In genomic region chr22:20533095-20533878, GRCh38 we compare ENCODE assay signal across 10 cellular contexts. TPM values are rescaled to one million over a fixed set of nuclear protein-coding genes. Genes with fewer than 3 reads are reported as not detected.
DNase-seq lines count a peak whose midpoint lies in the region; ATAC-seq and TF ChIP-seq lines count a peak whose summit lies in the region.
"Had no signal": no experiment of that assay in that cellular context is flagged by ENCODE, and none has a peak within 500 bp of the region (broad histone marks: within the 10 kb centered on the region; RNA-seq: fewer than 3 reads in every experiment).

No MANE protein-coding gene starts in this region.

- H3K4me1 Mint-ChIP-seq in T-helper 1 cell treated with Interleukin-12 subunit alpha and Interleukin-12 subunit beta and Interleukin-4 antibody, amounts not matched to agents 30 μg/mL and 1 μg/mL, for 36 hours (ENCODE audit: low read depth) = peaks cover 30% of the 10 kb centered on the region

- TF ChIP-seq CTCF in left lung (IDR thresholded peaks at IDR 0.05) = no peak

- peaks cover 17% of the 10 kb centered on the region for H3K36me3 Mint-ChIP-seq in T-helper 1 cell treated with Interleukin-12 subunit alpha and Interleukin-12 subunit beta and Interleukin-4 antibody, amounts not matched to agents 30 μg/mL and 1 μg/mL, for 36 hours (ENCODE audit: low read depth)

- no peaks in the 10 kb centered on the region for H3K27me3 Mint-ChIP-seq in T-helper 1 cell treated with Interleukin-12 subunit alpha and Interleukin-12 subunit beta and Interleukin-4 antibody, amounts not matched to agents 30 μg/mL and 1 μg/mL, for 36 hours (ENCODE audit: low read depth)

- H3K27me3 ChIP-seq in adipocyte (replicated peaks; ENCODE audit: control insufficient read depth, insufficient read depth, low read length) = no peaks in the 10 kb centered on the region
- H3K27me3 ChIP-seq in left lung = no peaks in the 10 kb centered on the region

- DNase-seq in T-helper 1 cell (no peak), adipocyte (ENCODE audit: low read depth) (no peak), left lung (no peak), substantia nigra (lab: John Stamatoyannopoulos, UW) (no peak), NCI-H526 treated with DMSO at 0.1 percent for 48 hours (lab: John Stamatoyannopoulos, UW) (no peak), superior temporal gyrus (ENCODE audit: extremely low spot score) (no peak), HuH-7.5 (ENCODE audit: low spot score) (no peak)
- DNase-seq: activated CD4-positive, alpha-beta T cell treated with anti-CD3 and anti-CD28 coated beads for 1 hour; effector memory CD4-positive, alpha-beta T cell had no signal

- H3K9me3 Mint-ChIP-seq in T-helper 1 cell treated with Interleukin-12 subunit alpha and Interleukin-12 subunit beta and Interleukin-4 antibody, amounts not matched to agents 30 μg/mL and 1 μg/mL, for 36 hours = no peaks in the 10 kb centered on the region

- H3K36me3 ChIP-seq in adipocyte (ENCODE audit: control insufficient read depth, insufficient read depth, low read length, severe bottlenecking) (peaks cover 22% of the 10 kb centered on the region), left lung (peaks cover 0 to 40% of the 10 kb centered on the region in 2 donors)

- peak overlapping the region; percentile 73 to 83 for H3K27ac ChIP-seq in left lung
- H3K27ac ChIP-seq in substantia nigra (ENCODE audit: low read depth, low read length, poor library complexity, severe bottlenecking) = peak overlapping the region; percentile 79

- no peak for ATAC-seq in left lung

- H3K4me3 ChIP-seq in adipocyte (ENCODE audit: low read length) (no peak overlapping the region), left lung (no peak overlapping the region)

- H3K4me3 Mint-ChIP-seq in T-helper 1 cell treated with Interleukin-12 subunit alpha and Interleukin-12 subunit beta and Interleukin-4 antibody, amounts not matched to agents 30 μg/mL and 1 μg/mL, for 36 hours = no peak overlapping the region

- H3K9ac ChIP-seq in adipocyte (ENCODE audit: low read length) = peak overlapping the region; percentile 81

- peak overlapping the region; percentile 66 for H3K27ac Mint-ChIP-seq in T-helper 1 cell treated with Interleukin-12 subunit alpha and Interleukin-12 subunit beta and Interleukin-4 antibody, amounts not matched to agents 30 μg/mL and 1 μg/mL, for 36 hours

- H3K4me1 ChIP-seq in adipocyte (ENCODE audit: control insufficient read depth, insufficient read depth, low read length) (peaks cover 54% of the 10 kb centered on the region), left lung (peaks cover 34 to 71% of the 10 kb centered on the region in 2 donors)

- no peaks in the 10 kb centered on the region for H3K9me3 ChIP-seq in adipocyte (ENCODE audit: control insufficient read depth, low read length)
- H3K9me3 ChIP-seq in left lung = no peaks in the 10 kb centered on the region

- intact Hi-C loops in left lung (cut with DNase I) = no loop called here

RNA-seq across cellular contexts. Expression of gene MED15, which starts 25.9 kb away (rescaled TPM):
- 100 to 1,000 TPM in 1 of 2 donors, 10 to 100 TPM in 1; 89.6 to 121 TPM for total RNA-seq in left lung

RNA-seq across cellular contexts. Expression of gene KLHL22, which starts 37.7 kb away (rescaled TPM):
- 10 to 100 TPM; 22.0 to 26.4 TPM for total RNA-seq in left lung
